21 cellular contexts compared by ENCODE assay signal in genomic region chr2:86566158-86566827, GRCh38. TPM values are rescaled to one million over a fixed set of nuclear protein-coding genes. Genes with fewer than 3 reads are reported as not detected.
DNase-seq lines count a peak whose midpoint lies in the region; TF ChIP-seq lines count a peak whose summit lies in the region.
"Had no signal": no experiment of that assay in that cellular context is flagged by ENCODE, and none has a peak within 500 bp of the region (broad histone marks: within the 10 kb centered on the region; RNA-seq: fewer than 3 reads in every experiment).

No MANE protein-coding gene starts in this region.

- H2AFZ ChIP-seq in osteoblast (ENCODE audit: low read length), result peak overlapping the region; percentile 49

- DNase-seq in DMS53 (lab: John Stamatoyannopoulos, UW) (peak; percentile 15), DMS53 treated with DMSO at 0.1 percent for 48 hours (lab: John Stamatoyannopoulos, UW; ENCODE audit: unreplicated experiment) (no peak), NCI-H446 (lab: John Stamatoyannopoulos, UW) (peak; percentile 71 to 77), cerebellum (ENCODE audit: low spot score) (peak; percentile 83), osteoblast (ENCODE audit: insufficient read length, low spot score, missing footprints) (no peak), AG20443 (ENCODE audit: low spot score) (no peak), epidermal melanocyte (ENCODE audit: insufficient read length, low spot score) (no peak)
- DNase-seq in activated naive CD4-positive, alpha-beta T cell (lab: John Stamatoyannopoulos, UW), result no peak
- DNase-seq: activated CD4-positive, alpha-beta T cell treated with anti-CD3 and anti-CD28 coated beads, Interleukin-2, amount 10 ng/mL, durations not matched to agents 7 days and 5 days; activated CD8-positive, alpha-beta memory T cell treated with anti-CD3 and anti-CD28 coated beads, Interleukin-2, amount 50 U/mL, for 4 hours; activated gamma-delta T cell; DMS153; naive B cell; NCI-H187; SHP77 treated with DMSO at 0.1 percent for 48 hours; spleen; stimulated activated CD4-positive, alpha-beta T cell treated with anti-CD3 and anti-CD28 coated beads, Interleukin-4, amount 100 ng/mL, for 4 hours; T-helper 1 cell had no signal

- no peaks in the 10 kb centered on the region for H3K36me3 ChIP-seq in osteoblast (ENCODE audit: insufficient read depth, low read length)
- H3K36me3 ChIP-seq: prostate gland, spleen had no signal

- H3K4me2 ChIP-seq in osteoblast (ENCODE audit: insufficient read depth, low read length), result no peak overlapping the region

- peaks cover 13% of the 10 kb centered on the region for H3K4me1 ChIP-seq in osteoblast (ENCODE audit: insufficient read depth, low read length)
- H3K4me1 ChIP-seq: prostate gland had no signal

- no peaks in the 10 kb centered on the region for H3K9me3 ChIP-seq in osteoblast (ENCODE audit: low read depth, low read length)
- H3K9me3 ChIP-seq: prostate gland, spleen had no signal

- H3K27ac ChIP-seq in osteoblast (ENCODE audit: low read depth, low read length), result no peak overlapping the region
- H3K27ac ChIP-seq: 22Rv1, HL-60, prostate gland, spleen had no signal

- no peak overlapping the region for H3K4me3 ChIP-seq in osteoblast (ENCODE audit: insufficient read depth, low read length)
- H3K4me3 ChIP-seq: prostate gland, spleen had no signal

- H3K79me2 ChIP-seq in osteoblast (ENCODE audit: insufficient read depth, low read length), result peaks cover 17% of the 10 kb centered on the region

- no peak for TF ChIP-seq CTCF in osteoblast (IDR thresholded peaks at IDR 0.05; ENCODE audit: extremely low read depth, low read depth, low read length)

- H3K27me3 ChIP-seq in osteoblast (ENCODE audit: insufficient read depth, low read length), result no peaks in the 10 kb centered on the region
- H3K27me3 ChIP-seq: spleen had no signal

- H4K20me1 ChIP-seq in osteoblast (ENCODE audit: insufficient read depth, low read length), result no peaks in the 10 kb centered on the region

RNA-seq across cellular contexts. Expression of gene CHMP3, which starts 3.0 kb away (rescaled TPM):
- total RNA-seq in cerebellum (38.5 TPM), osteoblast (76.0 and 84.3 TPM in 2 replicates)

RNA-seq across cellular contexts. Expression of gene RNF103, which starts 57.4 kb away (rescaled TPM):
- 33.1 TPM for total RNA-seq in cerebellum
- 28.2 and 37.4 TPM in 2 replicates for total RNA-seq in osteoblast

Comparison
In these comparisons a context has a peak if more than half of its experiments do, and no peak if none do; other contexts are left out.
1. DNase-seq: peak in DMS53 (single experiment), NCI-H446 (2 of 2) and cerebellum (single experiment); none in DMS53 treated with DMSO at 0.1 percent for 48 hours (single experiment), osteoblast (single experiment), AG20443 (single experiment), epidermal melanocyte (single experiment) and activated naive CD4-positive, alpha-beta T cell (0 of 4).